ENCODE assay signal across 1 cellular context in the genomic region with DNA sequence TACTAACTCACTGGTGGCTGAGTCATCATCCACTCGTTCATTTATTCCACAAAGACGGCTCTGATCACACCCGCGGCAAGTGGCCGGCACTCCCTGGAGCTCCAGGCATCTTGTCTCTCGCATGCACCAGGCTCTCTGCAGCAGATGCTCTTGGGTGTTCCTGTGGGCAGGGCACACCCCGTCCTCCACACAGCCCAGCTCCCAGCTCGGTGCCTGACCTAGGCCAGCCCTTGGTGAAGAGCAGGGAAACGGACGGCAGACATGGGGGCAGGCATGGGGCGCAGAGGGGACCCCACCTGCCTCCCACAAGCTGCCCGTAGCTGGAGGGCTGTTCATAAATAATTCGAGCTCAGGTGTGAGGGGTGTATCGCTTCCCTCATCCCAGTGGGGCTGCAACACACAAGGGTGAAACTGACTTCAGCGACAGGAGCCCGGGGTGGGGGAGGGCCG.
TF ChIP-seq lines count a peak whose summit lies in the region.

No MANE protein-coding gene starts in this region.

TF ChIP-seq in IMR-90, 13 proteins besides CTCF, POLR2A, EP300 and RAD21:
- TF ChIP-seq NFE2L2 (IDR thresholded peaks at IDR 0.05; ENCODE audit: low read depth, low read length) (no peak), RFX5 (IDR thresholded peaks at IDR 0.05; ENCODE audit: low read depth, low read length) (no peak), MAFK (IDR thresholded peaks at IDR 0.05; ENCODE audit: low read depth, low read length) (no peak)
